8 cellular contexts compared by ENCODE assay signal in genomic region chr2:226835420-226835795, GRCh38. TPM values are rescaled to one million over a fixed set of nuclear protein-coding genes. Genes with fewer than 3 reads are reported as not detected.
DNase-seq lines count a peak whose midpoint lies in the region; ATAC-seq, FAIRE-seq and TF ChIP-seq lines count a peak whose summit lies in the region.

No MANE protein-coding gene starts in this region.

- POLR2A ChIA-PET in HepG2 (lab: Yijun Ruan, JAX), result interaction anchor here (1.0 to 2.7 kb wide), 2 partner anchors 11 to 35 kb away, joined by 4 to 15 read pairs; no protein-coding TSS in a partner anchor

- H3K4me3 ChIP-seq in cardiac fibroblast (replicated peaks in 1 of 2; ENCODE audit: low read depth in 2 of 2, low read length in 2 of 2) (peak overlapping the region; percentile 82 to 83), HepG2 (replicated peaks in 1 of 3; ENCODE audit: insufficient read depth in 1 of 3, low read depth in 2 of 3, low read length in 3 of 3) (peak overlapping the region in 2 of 3 experiments; percentile 68 to 77; a peak in 2 of 6 replicates)

- no peaks in the 10 kb centered on the region for H3K36me3 ChIP-seq in HepG2 (replicated peaks in 1 of 2; ENCODE audit: control insufficient read depth in 1 of 2, insufficient read depth in 2 of 2, low read length in 2 of 2)

- no peaks in the 10 kb centered on the region for H3K9me3 ChIP-seq in HepG2 (ENCODE audit: low read length)

- H2AFZ ChIP-seq in HepG2 (ENCODE audit: low read length), result no peak overlapping the region

- FAIRE-seq in HepG2 (lab: Jason Lieb, UNC), result no peak

- H3K79me2 ChIP-seq in HepG2 (ENCODE audit: insufficient read depth, low read length), result no peaks in the 10 kb centered on the region

- TF ChIP-seq CTCF in cardiac fibroblast (IDR thresholded peaks at IDR 0.05; ENCODE audit: low read depth, low read length), result no peak
- no peak for TF ChIP-seq CTCF in HepG2 (CRISPR knock-in tag; IDR thresholded peaks at IDR 0.05)

- peaks cover 36% of the 10 kb centered on the region for H3K4me1 ChIP-seq in HepG2 (ENCODE audit: insufficient read depth, low read length)

- peak overlapping the region; percentile 59 for H3K27ac ChIP-seq in HepG2 (ENCODE audit: extremely low read length, insufficient read depth, low read length)
- H3K27ac ChIP-seq in temporal lobe (ENCODE audit: low read depth, low read length), result peak overlapping the region; percentile 77

- CTCF ChIA-PET in HepG2 (lab: Yijun Ruan, JAX; ENCODE audit: low intra/inter-chr PET ratio, low total read pairs), result no interaction called here

- BruUV-seq in HepG2 (replicated peaks; lab: Mats Ljungman, UMichigan), result TSS peak; percentile 64

- ATAC-seq in HG02798 (IDR thresholded peaks at IDR 0.05; ENCODE audit: poor library complexity, unreplicated experiment), result peak; percentile 36
- peak; percentile 15 for ATAC-seq in HepG2

- peak overlapping the region; percentile 76 for H3K9ac ChIP-seq in HepG2 (ENCODE audit: insufficient read depth, low read depth, low read length)

- peak overlapping the region; percentile 88 for H3K4me2 ChIP-seq in HepG2 (ENCODE audit: low read depth, low read length)

- intact Hi-C loops in HepG2 (cut with micrococcal nuclease; ENCODE audit: unreplicated experiment), result no loop called here

- in situ Hi-C loops in HepG2 (cut with HindIII; ENCODE audit: extremely low pct_ligation_motif_present, low pct_unique_long_range_greater_than_20kb), result no loop called here

- TF ChIP-seq EP300 in HepG2 (IDR thresholded peaks at IDR 0.05; ENCODE audit: low read depth in 2 of 2, low read length in 2 of 2) (no peak), HepG2 (CRISPR knock-in tag; IDR thresholded peaks at IDR 0.05; ENCODE audit: borderline replicate concordance) (no peak)

- DNase-seq in activated T-cell treated with anti-CD3 and anti-CD28 coated beads for 4 hours (peak; percentile 37), NCI-H226 (peak; percentile 4), cardiac fibroblast (ENCODE audit: low read depth in 2 of 2) (no peak), HepG2 (ENCODE audit: low spot score) (no peak)
- no peak for DNase-seq in activated T-cell treated with anti-CD3 and anti-CD28 coated beads, Interleukin-2, amount 50 U/mL, for 1 hour
- DNase-seq in effector CD4-positive, alpha-beta T cell, result no peak

- no peaks in the 10 kb centered on the region for H3K27me3 ChIP-seq in HepG2 (ENCODE audit: control insufficient read depth in 1 of 2, insufficient read depth in 2 of 2, low read length in 2 of 2)

- no peaks in the 10 kb centered on the region for H4K20me1 ChIP-seq in HepG2 (ENCODE audit: insufficient read depth, low read length)

- 98% methylated on average over 26 of the region's 26 CpGs for WGBS in HepG2 (ENCODE audit: low lambda C conversion rate)

- no peak for TF ChIP-seq RAD21 in HepG2 (CRISPR knock-in tag; IDR thresholded peaks at IDR 0.05)

- no peak for TF ChIP-seq POLR2A in HepG2 (IDR thresholded peaks at IDR 0.05; ENCODE audit: insufficient read depth in 1 of 2, low read depth in 2 of 2, low read length in 2 of 2)

TF ChIP-seq in HepG2, 621 proteins besides CTCF, POLR2A, EP300 and RAD21 (continues in another document):
- TF ChIP-seq ZNF367 (CRISPR knock-in tag; IDR thresholded peaks at IDR 0.05; ENCODE audit: borderline replicate concordance) (no peak), ZFP36L2 (CRISPR knock-in tag; IDR thresholded peaks at IDR 0.05) (0 out of 2 replicates have a peak, but pooled peaks have one; percentile 11), SYNCRIP (IDR thresholded peaks at IDR 0.05; ENCODE audit: insufficient read depth, low read depth, low read length) (no peak), ZBTB43 (CRISPR knock-in tag; conservative IDR thresholded peaks at IDR 0.05) (no peak), KMT2B (CRISPR knock-in tag; IDR thresholded peaks at IDR 0.05) (no peak), ZBTB1 (CRISPR knock-in tag; IDR thresholded peaks at IDR 0.05; ENCODE audit: borderline replicate concordance) (no peak), ARNTL (CRISPR knock-in tag; IDR thresholded peaks at IDR 0.05) (no peak), ZNF230 (CRISPR knock-in tag; IDR thresholded peaks at IDR 0.05) (no peak), ZNF503 (CRISPR knock-in tag; IDR thresholded peaks at IDR 0.05) (peak; percentile 5; the same call in 1 of the 2 replicates), GATAD2A (CRISPR knock-in tag; IDR thresholded peaks at IDR 0.05) (0 out of 2 replicates have a peak, but pooled peaks have one; percentile 27), NFIB (CRISPR knock-in tag; IDR thresholded peaks at IDR 0.05; ENCODE audit: borderline replicate concordance) (0 out of 2 replicates have a peak, but pooled peaks have one; percentile 71), ZSCAN30 (CRISPR knock-in tag; IDR thresholded peaks at IDR 0.05) (no peak)

RNA-seq across cellular contexts. Expression of gene RHBDD1, which starts 0.4 kb away (rescaled TPM):
- total RNA-seq in HepG2 (2016; rRNA removed; fragmentation: Illumina TruSeq; extraction: Trizol) (8.2 and 8.8 TPM in 2 replicates), temporal lobe (14.5 TPM)
- 25.4 and 28.6 TPM in 2 replicates for total RNA-seq in HepG2 (2016; cell fraction: cytosol; rRNA removed; fragmentation: Illumina TruSeq; extraction: Trizol; ENCODE audit: low read depth)
- 8.3 and 8.9 TPM in 2 replicates for total RNA-seq in HepG2 (2016; cell fraction: insoluble cytoplasmic fraction; rRNA removed; fragmentation: Illumina TruSeq; extraction: Trizol)
- 14.2 and 17.1 TPM in 2 replicates for total RNA-seq in HepG2 (2016; cell fraction: membrane; rRNA removed; fragmentation: Illumina TruSeq; extraction: Trizol)
- total RNA-seq in HepG2 (2016; cell fraction: nucleus; rRNA removed; fragmentation: Illumina TruSeq; extraction: Trizol), result 18.0 and 18.2 TPM in 2 replicates
- polyA plus RNA-seq in HepG2 (2011; rRNA removed), result 8.7 and 9.5 TPM in 2 replicates
- polyA plus RNA-seq in HepG2 (2011; cell fraction: cytosol; rRNA removed), result 4.1 and 6.4 TPM in 2 replicates
- polyA plus RNA-seq in HepG2 (2011; cell fraction: nucleus; rRNA removed), result 5.5 and 7.6 TPM in 2 replicates
- polyA plus RNA-seq in HepG2 (2012), result 6.4 and 10.1 TPM in 2 replicates
- 0.42 and 1.1 TPM in 2 replicates for polyA plus RNA-seq in HepG2 (2016; cell fraction: cytosol; fragmentation: Illumina TruSeq; extraction: Trizol; ENCODE audit: low read depth)
- polyA plus RNA-seq in HepG2 (2016; cell fraction: insoluble cytoplasmic fraction; fragmentation: Illumina TruSeq; extraction: Trizol; ENCODE audit: low read depth), result 4.6 and 4.8 TPM in 2 replicates
- polyA plus RNA-seq in HepG2 (2016; cell fraction: membrane; fragmentation: Illumina TruSeq; extraction: Trizol; ENCODE audit: low read depth), result 2.7 and 3.3 TPM in 2 replicates
- polyA plus RNA-seq in HepG2 (2016; cell fraction: nucleus; fragmentation: Illumina TruSeq; extraction: Trizol; ENCODE audit: insufficient read depth, low read depth), result 3.7 and 5.6 TPM in 2 replicates
- polyA minus RNA-seq in HepG2 (2011; rRNA and poly(A)+ RNA removed; ENCODE audit: low replicate concordance), result 8.3 and 22.5 TPM in 2 replicates
- 19.6 and 21.3 TPM in 2 replicates for polyA minus RNA-seq in HepG2 (2011; cell fraction: cytosol; rRNA and poly(A)+ RNA removed)
- 44.3 and 54.3 TPM in 2 replicates for polyA minus RNA-seq in HepG2 (2011; cell fraction: nucleus; rRNA and poly(A)+ RNA removed)

RNA-seq across cellular contexts. Expression of gene IRS1, which starts 35.8 kb away (rescaled TPM):
- total RNA-seq in HepG2 (2016; rRNA removed; fragmentation: Illumina TruSeq; extraction: Trizol) (7.9 and 8.7 TPM in 2 replicates), temporal lobe (14.3 TPM)
- total RNA-seq in HepG2 (2016; cell fraction: cytosol; rRNA removed; fragmentation: Illumina TruSeq; extraction: Trizol; ENCODE audit: low read depth), result 0.51 and 0.53 TPM in 2 replicates
- total RNA-seq in HepG2 (2016; cell fraction: insoluble cytoplasmic fraction; rRNA removed; fragmentation: Illumina TruSeq; extraction: Trizol), result 7.1 and 8.1 TPM in 2 replicates
- total RNA-seq in HepG2 (2016; cell fraction: membrane; rRNA removed; fragmentation: Illumina TruSeq; extraction: Trizol), result 2.7 and 3.0 TPM in 2 replicates
- total RNA-seq in HepG2 (2016; cell fraction: nucleus; rRNA removed; fragmentation: Illumina TruSeq; extraction: Trizol), result 10.7 and 14.1 TPM in 2 replicates
- polyA plus RNA-seq in HepG2 (2011; rRNA removed), result 9.0 and 12.8 TPM in 2 replicates
- 7.1 and 7.9 TPM in 2 replicates for polyA plus RNA-seq in HepG2 (2011; cell fraction: cytosol; rRNA removed)
- 15.3 and 15.6 TPM in 2 replicates for polyA plus RNA-seq in HepG2 (2011; cell fraction: nucleus; rRNA removed)
- polyA plus RNA-seq in HepG2 (2012), result 14.3 and 15.3 TPM in 2 replicates
- 0.25 and 0.50 TPM in 2 replicates for polyA plus RNA-seq in HepG2 (2016; cell fraction: cytosol; fragmentation: Illumina TruSeq; extraction: Trizol; ENCODE audit: low read depth)
- polyA plus RNA-seq in HepG2 (2016; cell fraction: insoluble cytoplasmic fraction; fragmentation: Illumina TruSeq; extraction: Trizol; ENCODE audit: low read depth), result 6.8 and 8.7 TPM in 2 replicates
- 1.1 and 1.4 TPM in 2 replicates for polyA plus RNA-seq in HepG2 (2016; cell fraction: membrane; fragmentation: Illumina TruSeq; extraction: Trizol; ENCODE audit: low read depth)
- polyA plus RNA-seq in HepG2 (2016; cell fraction: nucleus; fragmentation: Illumina TruSeq; extraction: Trizol; ENCODE audit: insufficient read depth, low read depth), result 11.6 and 13.6 TPM in 2 replicates
- polyA minus RNA-seq in HepG2 (2011; rRNA and poly(A)+ RNA removed; ENCODE audit: low replicate concordance), result 0.68 and 28.1 TPM in 2 replicates
- 11.2 and 13.5 TPM in 2 replicates for polyA minus RNA-seq in HepG2 (2011; cell fraction: cytosol; rRNA and poly(A)+ RNA removed)
- polyA minus RNA-seq in HepG2 (2011; cell fraction: nucleus; rRNA and poly(A)+ RNA removed), result 26.8 and 36.8 TPM in 2 replicates

Comparison
In these comparisons a context has a peak if more than half of its experiments do, and no peak if none do; other contexts are left out.
1. DNase-seq: peak in activated T-cell treated with anti-CD3 and anti-CD28 coated beads for 4 hours (single experiment) and NCI-H226 (single experiment); none in activated T-cell treated with anti-CD3 and anti-CD28 coated beads, Interleukin-2, amount 50 U/mL, for 1 hour (single experiment), cardiac fibroblast (0 of 2), HepG2 (single experiment) and effector CD4-positive, alpha-beta T cell (single experiment).